1 cellular context compared by ENCODE assay signal in genomic region chr17:57464191-57464864, GRCh38.
TF ChIP-seq lines count a peak whose summit lies in the region.

No MANE protein-coding gene starts in this region.

TF ChIP-seq in H1, 55 proteins besides CTCF, POLR2A, EP300 and RAD21:
- TF ChIP-seq BRCA1 (IDR thresholded peaks at IDR 0.05; ENCODE audit: low read depth, low read length) (no peak), POLR2AphosphoS5 (IDR thresholded peaks at IDR 0.05; ENCODE audit: low read depth, low read length) (no peak), EGR1 (IDR thresholded peaks at IDR 0.05; ENCODE audit: borderline replicate concordance, low read depth, low read length) (no peak), TEAD4 (IDR thresholded peaks at IDR 0.05; ENCODE audit: low read depth, low read length) (no peak), ASH2L (IDR thresholded peaks at IDR 0.05; ENCODE audit: low read length) (no peak), EZH2 (IDR thresholded peaks at IDR 0.05; ENCODE audit: low read depth, low read length, severe bottlenecking) (no peak), SIN3A (conservative IDR thresholded peaks at IDR 0.05 in 1 of 2, IDR thresholded peaks at IDR 0.05 in 1 of 2; ENCODE audit: low read depth in 1 of 2, low read length in 2 of 2) (no peak), RFX5 (IDR thresholded peaks at IDR 0.05; ENCODE audit: borderline replicate concordance, low read depth, low read length) (no peak)
- TF ChIP-seq, protein P1, sequence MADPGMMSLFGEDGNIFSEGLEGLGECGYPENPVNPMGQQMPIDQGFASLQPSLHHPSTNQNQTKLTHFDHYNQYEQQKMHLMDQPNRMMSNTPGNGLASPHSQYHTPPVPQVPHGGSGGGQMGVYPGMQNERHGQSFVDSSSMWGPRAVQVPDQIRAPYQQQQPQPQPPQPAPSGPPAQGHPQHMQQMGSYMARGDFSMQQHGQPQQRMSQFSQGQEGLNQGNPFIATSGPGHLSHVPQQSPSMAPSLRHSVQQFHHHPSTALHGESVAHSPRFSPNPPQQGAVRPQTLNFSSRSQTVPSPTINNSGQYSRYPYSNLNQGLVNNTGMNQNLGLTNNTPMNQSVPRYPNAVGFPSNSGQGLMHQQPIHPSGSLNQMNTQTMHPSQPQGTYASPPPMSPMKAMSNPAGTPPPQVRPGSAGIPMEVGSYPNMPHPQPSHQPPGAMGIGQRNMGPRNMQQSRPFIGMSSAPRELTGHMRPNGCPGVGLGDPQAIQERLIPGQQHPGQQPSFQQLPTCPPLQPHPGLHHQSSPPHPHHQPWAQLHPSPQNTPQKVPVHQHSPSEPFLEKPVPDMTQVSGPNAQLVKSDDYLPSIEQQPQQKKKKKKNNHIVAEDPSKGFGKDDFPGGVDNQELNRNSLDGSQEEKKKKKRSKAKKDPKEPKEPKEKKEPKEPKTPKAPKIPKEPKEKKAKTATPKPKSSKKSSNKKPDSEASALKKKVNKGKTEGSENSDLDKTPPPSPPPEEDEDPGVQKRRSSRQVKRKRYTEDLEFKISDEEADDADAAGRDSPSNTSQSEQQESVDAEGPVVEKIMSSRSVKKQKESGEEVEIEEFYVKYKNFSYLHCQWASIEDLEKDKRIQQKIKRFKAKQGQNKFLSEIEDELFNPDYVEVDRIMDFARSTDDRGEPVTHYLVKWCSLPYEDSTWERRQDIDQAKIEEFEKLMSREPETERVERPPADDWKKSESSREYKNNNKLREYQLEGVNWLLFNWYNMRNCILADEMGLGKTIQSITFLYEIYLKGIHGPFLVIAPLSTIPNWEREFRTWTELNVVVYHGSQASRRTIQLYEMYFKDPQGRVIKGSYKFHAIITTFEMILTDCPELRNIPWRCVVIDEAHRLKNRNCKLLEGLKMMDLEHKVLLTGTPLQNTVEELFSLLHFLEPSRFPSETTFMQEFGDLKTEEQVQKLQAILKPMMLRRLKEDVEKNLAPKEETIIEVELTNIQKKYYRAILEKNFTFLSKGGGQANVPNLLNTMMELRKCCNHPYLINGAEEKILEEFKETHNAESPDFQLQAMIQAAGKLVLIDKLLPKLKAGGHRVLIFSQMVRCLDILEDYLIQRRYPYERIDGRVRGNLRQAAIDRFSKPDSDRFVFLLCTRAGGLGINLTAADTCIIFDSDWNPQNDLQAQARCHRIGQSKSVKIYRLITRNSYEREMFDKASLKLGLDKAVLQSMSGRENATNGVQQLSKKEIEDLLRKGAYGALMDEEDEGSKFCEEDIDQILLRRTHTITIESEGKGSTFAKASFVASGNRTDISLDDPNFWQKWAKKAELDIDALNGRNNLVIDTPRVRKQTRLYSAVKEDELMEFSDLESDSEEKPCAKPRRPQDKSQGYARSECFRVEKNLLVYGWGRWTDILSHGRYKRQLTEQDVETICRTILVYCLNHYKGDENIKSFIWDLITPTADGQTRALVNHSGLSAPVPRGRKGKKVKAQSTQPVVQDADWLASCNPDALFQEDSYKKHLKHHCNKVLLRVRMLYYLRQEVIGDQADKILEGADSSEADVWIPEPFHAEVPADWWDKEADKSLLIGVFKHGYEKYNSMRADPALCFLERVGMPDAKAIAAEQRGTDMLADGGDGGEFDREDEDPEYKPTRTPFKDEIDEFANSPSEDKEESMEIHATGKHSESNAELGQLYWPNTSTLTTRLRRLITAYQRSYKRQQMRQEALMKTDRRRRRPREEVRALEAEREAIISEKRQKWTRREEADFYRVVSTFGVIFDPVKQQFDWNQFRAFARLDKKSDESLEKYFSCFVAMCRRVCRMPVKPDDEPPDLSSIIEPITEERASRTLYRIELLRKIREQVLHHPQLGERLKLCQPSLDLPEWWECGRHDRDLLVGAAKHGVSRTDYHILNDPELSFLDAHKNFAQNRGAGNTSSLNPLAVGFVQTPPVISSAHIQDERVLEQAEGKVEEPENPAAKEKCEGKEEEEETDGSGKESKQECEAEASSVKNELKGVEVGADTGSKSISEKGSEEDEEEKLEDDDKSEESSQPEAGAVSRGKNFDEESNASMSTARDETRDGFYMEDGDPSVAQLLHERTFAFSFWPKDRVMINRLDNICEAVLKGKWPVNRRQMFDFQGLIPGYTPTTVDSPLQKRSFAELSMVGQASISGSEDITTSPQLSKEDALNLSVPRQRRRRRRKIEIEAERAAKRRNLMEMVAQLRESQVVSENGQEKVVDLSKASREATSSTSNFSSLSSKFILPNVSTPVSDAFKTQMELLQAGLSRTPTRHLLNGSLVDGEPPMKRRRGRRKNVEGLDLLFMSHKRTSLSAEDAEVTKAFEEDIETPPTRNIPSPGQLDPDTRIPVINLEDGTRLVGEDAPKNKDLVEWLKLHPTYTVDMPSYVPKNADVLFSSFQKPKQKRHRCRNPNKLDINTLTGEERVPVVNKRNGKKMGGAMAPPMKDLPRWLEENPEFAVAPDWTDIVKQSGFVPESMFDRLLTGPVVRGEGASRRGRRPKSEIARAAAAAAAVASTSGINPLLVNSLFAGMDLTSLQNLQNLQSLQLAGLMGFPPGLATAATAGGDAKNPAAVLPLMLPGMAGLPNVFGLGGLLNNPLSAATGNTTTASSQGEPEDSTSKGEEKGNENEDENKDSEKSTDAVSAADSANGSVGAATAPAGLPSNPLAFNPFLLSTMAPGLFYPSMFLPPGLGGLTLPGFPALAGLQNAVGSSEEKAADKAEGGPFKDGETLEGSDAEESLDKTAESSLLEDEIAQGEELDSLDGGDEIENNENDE (IDR thresholded peaks at IDR 0.05; ENCODE audit: insufficient replicate concordance, low read length): no peak
- TF ChIP-seq, protein P2, sequence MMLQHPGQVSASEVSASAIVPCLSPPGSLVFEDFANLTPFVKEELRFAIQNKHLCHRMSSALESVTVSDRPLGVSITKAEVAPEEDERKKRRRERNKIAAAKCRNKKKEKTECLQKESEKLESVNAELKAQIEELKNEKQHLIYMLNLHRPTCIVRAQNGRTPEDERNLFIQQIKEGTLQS (IDR thresholded peaks at IDR 0.05; ENCODE audit: insufficient read depth, low read depth, low read length): no peak
